Comparison of ENCODE assay signal across 21 cellular contexts in the genomic region with DNA sequence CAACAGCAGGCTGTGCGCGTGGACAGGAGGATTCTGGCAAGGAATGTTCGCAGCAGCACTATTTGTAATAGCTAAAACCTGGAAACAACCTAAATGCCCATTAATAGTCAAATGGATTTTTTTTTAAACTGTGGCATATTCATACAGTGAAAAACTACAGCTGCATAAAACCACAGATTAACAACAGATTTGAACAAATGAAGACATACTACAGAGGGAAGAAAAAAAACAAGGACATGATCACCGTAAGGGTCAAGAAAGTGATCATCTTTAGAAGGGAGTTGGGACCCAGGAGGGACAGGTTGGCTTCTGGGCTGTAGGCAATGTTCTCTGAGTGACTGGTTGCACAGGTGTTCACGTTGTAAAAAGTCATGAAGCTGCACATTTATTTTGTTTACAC. TPM values are rescaled to one million over a fixed set of nuclear protein-coding genes. Genes with fewer than 3 reads are reported as not detected.
A peak's percentile ranks its signal among the peaks of the same experiment; 100 is the strongest.
DNase-seq lines count a peak whose midpoint lies in the region; FAIRE-seq and TF ChIP-seq lines count a peak whose summit lies in the region.
"Had no signal": no experiment of that assay in that cellular context is flagged by ENCODE, and none has a peak within 500 bp of the region (broad histone marks: within the 10 kb centered on the region; RNA-seq: fewer than 3 reads in every experiment).

No MANE protein-coding gene starts in this region.

- H3K79me1 ChIP-seq in H1 (ENCODE audit: low read depth, low read length), result no peaks in the 10 kb centered on the region

- WGBS in H1 (ENCODE audit: extremely low coverage in 1 of 2, insufficient coverage in 1 of 2, insufficient read length in 1 of 2, insufficient replicate concordance in 2 of 2, low coverage in 1 of 2, low lambda C conversion rate in 2 of 2, missing lambda C conversion rate in 1 of 2), 2 experiments, result 59% methylated on average over 5 of the region's 5 CpGs; no CpG with 5 or more reads in 1 of the 2 experiments

- H3K56ac ChIP-seq in H1 (replicated peaks; ENCODE audit: insufficient read length, low read depth, low read length), result no peak overlapping the region

- H3K27me3 ChIP-seq in Karpas-422 (ENCODE audit: low read length) (no peaks in the 10 kb centered on the region), H1 (replicated peaks in 1 of 4; ENCODE audit: control insufficient read depth in 3 of 4, extremely low read depth in 1 of 4, insufficient read depth in 3 of 4, low read length in 3 of 4) (peaks cover 39 to 60% (median 50%) of the 10 kb centered on the region in 4 experiments), BE2C (no peaks in the 10 kb centered on the region)
- H3K27me3 ChIP-seq: breast epithelium, ovary had no signal

- H4K5ac ChIP-seq in H1 (ENCODE audit: insufficient read length, low read depth, low read length), result no peak overlapping the region

- TF ChIP-seq POLR2A in H1 (IDR thresholded peaks at IDR 0.05; ENCODE audit: control extremely low read depth in 1 of 2, low read depth in 2 of 2, low read length in 2 of 2), result no peak

- H3K23me2 ChIP-seq in H1 (ENCODE audit: low read depth, low read length), result peaks cover 15% of the 10 kb centered on the region

- no peak overlapping the region for H2BK5ac ChIP-seq in H1 (ENCODE audit: low read depth, low read length)

- H3K4me1 ChIP-seq in Karpas-422 (ENCODE audit: low read length) (peaks cover 26% of the 10 kb centered on the region), H1 (replicated peaks in 1 of 4; ENCODE audit: control insufficient read depth in 3 of 4, insufficient read depth in 4 of 4, low read length in 3 of 4) (peaks cover 0 to 6% (median 5%) of the 10 kb centered on the region in 4 experiments; a peak in 5 of 7 replicates), BE2C (peaks cover under 1% of the 10 kb centered on the region; the same call in 1 of the 2 replicates)
- H3K4me1 ChIP-seq: breast epithelium had no signal

- POLR2A ChIA-PET in H1 (lab: Charles Lee; ENCODE audit: partially characterized antibody), result no interaction called here

- H3K4me1 Mint-ChIP-seq in activated naive CD4-positive, alpha-beta T cell treated with anti-CD3 and anti-CD28 coated beads, Interleukin-2, amount 10 ng/mL, durations not matched to agents 7 days and 5 days, result peaks cover 20% of the 10 kb centered on the region

- H3K27ac Mint-ChIP-seq in activated naive CD4-positive, alpha-beta T cell treated with anti-CD3 and anti-CD28 coated beads, Interleukin-2, amount 10 ng/mL, durations not matched to agents 7 days and 5 days, result no peak overlapping the region
- H3K27ac Mint-ChIP-seq: dendritic cell treated with granulocyte-macrophage colony-stimulating factor and Interleukin-4, amounts not matched to agents 40 ng/mL and 50 ng/mL, for 4 days had no signal

- H3K4me3 ChIP-seq in Karpas-422 (ENCODE audit: low read length) (no peak overlapping the region), H1 (ENCODE audit: extremely low read depth in 1 of 4, insufficient read depth in 2 of 4, low read depth in 3 of 4, low read length in 4 of 4) (peak overlapping the region in 1 of 4 experiments; percentile 60; a peak in 1 of 8 replicates), BE2C (ENCODE audit: low read depth, low read length) (no peak overlapping the region)

- H3K27ac ChIP-seq in Karpas-422 (ENCODE audit: low read length) (no peak overlapping the region), H1 (ENCODE audit: low read depth, low read length) (no peak overlapping the region)
- H3K27ac ChIP-seq: breast epithelium had no signal

- H3K4me2 ChIP-seq in Karpas-422 (ENCODE audit: low read depth, low read length, poor library complexity, severe bottlenecking) (peak overlapping the region; percentile 5), H1 (ENCODE audit: insufficient read depth in 1 of 2, low read depth in 2 of 2, low read length in 2 of 2) (no peak overlapping the region; a peak in 1 of 4 replicates)

- H3K27me3 Mint-ChIP-seq in activated naive CD4-positive, alpha-beta T cell treated with anti-CD3 and anti-CD28 coated beads, Interleukin-2, amount 10 ng/mL, durations not matched to agents 7 days and 5 days, result peaks cover 62% of the 10 kb centered on the region

- no peak overlapping the region for H2BK20ac ChIP-seq in H1 (ENCODE audit: low read length)

- H2BK12ac ChIP-seq in H1 (ENCODE audit: low read depth, low read length), result no peak overlapping the region

- H3K18ac ChIP-seq in H1 (ENCODE audit: extremely low read depth, low read length), result no peak overlapping the region

- H3K9me2 ChIP-seq in Karpas-422 (replicated peaks; ENCODE audit: insufficient read depth, low read length), result no peaks in the 10 kb centered on the region

- no peak overlapping the region for H2BK15ac ChIP-seq in H1 (ENCODE audit: low read length)

- no peak for TF ChIP-seq RAD21 in H1 (IDR thresholded peaks at IDR 0.05 in 1 of 2, conservative IDR thresholded peaks at IDR 0.05 in 1 of 2; ENCODE audit: low read depth in 2 of 2, low read length in 2 of 2)

- no peak overlapping the region for H4K8ac ChIP-seq in H1 (ENCODE audit: extremely low read depth, insufficient read depth, low read length)

- no peak for DNase-seq in activated naive CD4-positive, alpha-beta T cell treated with anti-CD3 and anti-CD28 coated beads, Interleukin-2, amount 10 ng/mL, durations not matched to agents 7 days and 5 days
- DNase-seq in activated naive CD4-positive, alpha-beta T cell (lab: John Stamatoyannopoulos, UW), result no peak
- DNase-seq in Karpas-422 (no peak), H1 (ENCODE audit: low read depth in 1 of 2, low spot score in 2 of 2) (peak in 1 of 2 experiments; percentile 22), retina (peak; percentile 14), kidney glomerular epithelial cell (lab: John Stamatoyannopoulos, UW) (no peak), NOMO-1 treated with dmso at 0.1 percent for 144 hours (lab: John Stamatoyannopoulos, UW; ENCODE audit: unreplicated experiment) (no peak), BE2C (no peak)
- DNase-seq: ACHN; activated CD4-positive, CD25-positive, alpha-beta regulatory T cell treated with anti-CD3 and anti-CD28 coated beads, Interleukin-2, amount 50 U/mL, for 72 hours; activated CD8-positive, alpha-beta memory T cell treated with anti-CD3 and anti-CD28 coated beads, Interleukin-2, amount 50 U/mL, for 48 hours; KBM-7; left colon; NCI-H1092; NCI-H524 treated with DMSO at 0.1 percent for 48 hours; SIG-M5 had no signal

- FAIRE-seq in H1 (lab: Jason Lieb, UNC), result peak; percentile 13
- FAIRE-seq: frontal cortex had no signal

- peaks cover 11% of the 10 kb centered on the region; the same call in 1 of the 2 replicates for H3K36me3 ChIP-seq in Karpas-422 (ENCODE audit: insufficient read depth, low read length)
- no peaks in the 10 kb centered on the region for H3K36me3 ChIP-seq in H1 (ENCODE audit: control insufficient read depth in 2 of 4, insufficient read depth in 4 of 4, low read length in 3 of 4)
- H3K36me3 ChIP-seq in BE2C, result peaks cover 18% of the 10 kb centered on the region
- H3K36me3 ChIP-seq: breast epithelium, ovary had no signal

- no peak overlapping the region for H2AFZ ChIP-seq in Karpas-422 (ENCODE audit: low read length)
- no peak overlapping the region for H2AFZ ChIP-seq in H1 (ENCODE audit: low read length)

- peak overlapping the region; percentile 19 for H3K4me3 Mint-ChIP-seq in activated naive CD4-positive, alpha-beta T cell treated with anti-CD3 and anti-CD28 coated beads, Interleukin-2, amount 10 ng/mL, durations not matched to agents 7 days and 5 days

- H3K23ac ChIP-seq in H1 (ENCODE audit: insufficient read length), result no peak overlapping the region

- TF ChIP-seq CTCF in H1 (IDR thresholded peaks at IDR 0.05; ENCODE audit: control extremely low read depth in 1 of 3, insufficient read depth in 1 of 3, low read depth in 1 of 3, low read length in 3 of 3) (no peak), BE2C (IDR thresholded peaks at IDR 0.05; ENCODE audit: low read depth, low read length) (no peak)

- no peaks in the 10 kb centered on the region for H3K9me3 Mint-ChIP-seq in activated naive CD4-positive, alpha-beta T cell treated with anti-CD3 and anti-CD28 coated beads, Interleukin-2, amount 10 ng/mL, durations not matched to agents 7 days and 5 days
- H3K9me3 Mint-ChIP-seq: dendritic cell treated with granulocyte-macrophage colony-stimulating factor and Interleukin-4, amounts not matched to agents 40 ng/mL and 50 ng/mL, for 4 days had no signal

- CTCF ChIA-PET in activated naive CD4-positive, alpha-beta T cell treated with anti-CD3 and anti-CD28 coated beads, Interleukin-2, amount 10 ng/mL, durations not matched to agents 7 days and 5 days (lab: Charles Lee), result interaction anchor here (0.8 to 4.0 kb wide), 4 partner anchors 11 to 115 kb away, joined by 3 to 18 read pairs (median 12); no protein-coding TSS in a partner anchor
- CTCF ChIA-PET in H1 (lab: Charles Lee; ENCODE audit: partially characterized antibody), result interaction anchor here (1.0 to 6.0 kb wide), 8 partner anchors 14 to 115 kb away, joined by 3 to 53 read pairs (median 7); no protein-coding TSS in a partner anchor

- no peak overlapping the region for H3K4ac ChIP-seq in H1 (replicated peaks; ENCODE audit: insufficient read length, low read depth, low read length)

- no peak overlapping the region for H3K14ac ChIP-seq in H1 (ENCODE audit: insufficient read length)

- no peak overlapping the region for H2AK5ac ChIP-seq in H1 (ENCODE audit: low read depth, low read length)

- TF ChIP-seq EP300 in H1 (IDR thresholded peaks at IDR 0.05; ENCODE audit: borderline replicate concordance in 1 of 2, low read depth in 2 of 2, low read length in 2 of 2), result no peak

- H4K20me1 ChIP-seq in Karpas-422 (ENCODE audit: insufficient read depth, low read depth, low read length), result no peaks in the 10 kb centered on the region
- H4K20me1 ChIP-seq in H1 (replicated peaks in 1 of 2; ENCODE audit: control insufficient read depth in 1 of 2, insufficient read depth in 2 of 2, low read length in 2 of 2), result no peaks in the 10 kb centered on the region

- H3K9ac ChIP-seq in Karpas-422 (ENCODE audit: low read length) (no peak overlapping the region), H1 (replicated peaks in 1 of 4; ENCODE audit: extremely low read depth in 1 of 4, low read depth in 3 of 4, low read length in 3 of 4) (no peak overlapping the region)

- no peaks in the 10 kb centered on the region for H3K79me2 ChIP-seq in Karpas-422 (ENCODE audit: low read length)
- H3K79me2 ChIP-seq in H1 (ENCODE audit: control insufficient read depth in 1 of 2, insufficient read depth in 2 of 2, low read length in 2 of 2), result no peaks in the 10 kb centered on the region

- no peak overlapping the region for H4K91ac ChIP-seq in H1 (replicated peaks; ENCODE audit: insufficient read length, low read length)

- no peaks in the 10 kb centered on the region for H3K9me3 ChIP-seq in Karpas-422 (ENCODE audit: low read length)
- peaks cover 0 to 10% of the 10 kb centered on the region in 2 experiments; a peak in 1 of 4 replicates for H3K9me3 ChIP-seq in H1 (ENCODE audit: insufficient read depth in 2 of 2, low read depth in 1 of 2, low read length in 1 of 2)
- no peaks in the 10 kb centered on the region for H3K9me3 ChIP-seq in BE2C
- H3K9me3 ChIP-seq: breast epithelium, ovary had no signal

- no peak overlapping the region for H2BK120ac ChIP-seq in H1 (replicated peaks; ENCODE audit: low read depth, low read length)

- peaks cover 6% of the 10 kb centered on the region for H3K36me3 Mint-ChIP-seq in activated naive CD4-positive, alpha-beta T cell treated with anti-CD3 and anti-CD28 coated beads, Interleukin-2, amount 10 ng/mL, durations not matched to agents 7 days and 5 days

RNA-seq across cellular contexts. Expression of gene TMOD1, which starts 1.2 kb away (rescaled TPM):
- 0.25 TPM in 1 of 2 replicates, not detected in the other for total RNA-seq in Karpas-422 (2014; rRNA removed; shearing (Covaris generic); ENCODE audit: low replicate concordance)
- 0.88 and 1.1 TPM in 2 replicates for total RNA-seq in H1 (2021; fragmentation: NEBNext Ultra II Directional; extraction: Animal tissue kit (Norgen Biotek cat#: 25700))
- polyA plus RNA-seq in H1 (2011; rRNA removed), result 0.17 and 0.27 TPM in 2 replicates
- 0.50 TPM for polyA plus RNA-seq in H1 (2011; cell fraction: cytosol; rRNA removed)
- polyA plus RNA-seq in H1 (2011; cell fraction: nucleus; rRNA removed), result 0.43 TPM
- 0.89 to 1.5 TPM (median 0.97 TPM) in 4 replicates for polyA plus RNA-seq in H1 (2012, experiment 1 of 2)
- 0.46 TPM for polyA plus RNA-seq in H1 (2012, experiment 2 of 2)
- polyA plus RNA-seq in H1 (2013, experiment 1 of 2), result 0.49 TPM
- polyA plus RNA-seq in H1 (2013, experiment 2 of 2), result 0.37 TPM
- 0.17 and 0.25 TPM in 2 replicates for polyA minus RNA-seq in H1 (2011; rRNA and poly(A)+ RNA removed)
- polyA minus RNA-seq in H1 (2011; cell fraction: cytosol; rRNA and poly(A)+ RNA removed), result not detected
- polyA minus RNA-seq in H1 (2011; cell fraction: nucleus; rRNA and poly(A)+ RNA removed), result 0.70 TPM
- polyA plus RNA-seq in BE2C (2012; ENCODE audit: insufficient read depth, insufficient read length, low read depth), result 162 TPM
- total RNA-seq: OCI-LY7 had no signal
